In genomic region chr19:10565028-10565566, GRCh38 we compare ENCODE assay signal across 9 cellular contexts. TPM values are rescaled to one million over a fixed set of nuclear protein-coding genes. Genes with fewer than 3 reads are reported as not detected.
DNase-seq lines count a peak whose midpoint lies in the region; ATAC-seq and TF ChIP-seq lines count a peak whose summit lies in the region.
"Had no signal": no experiment of that assay in that cellular context is flagged by ENCODE, and none has a peak within 500 bp of the region (broad histone marks: within the 10 kb centered on the region; RNA-seq: fewer than 3 reads in every experiment).

No MANE protein-coding gene starts in this region.

- intact Hi-C loops in MCF 10A (cut with micrococcal nuclease): loop anchor here (5.0 kb wide), 1 partner anchor 143 kb away; the partner anchor contains the start of gene PDE4A

- peak overlapping the region; percentile 86 for H3K9ac ChIP-seq in HUES6 (ENCODE audit: low read length)

- H3K27ac ChIP-seq in HUES6 (ENCODE audit: low read depth, low read length): peak overlapping the region; percentile 62; the same call in 1 of the 2 replicates

- H3K4me3 Mint-ChIP-seq in T-helper 1 cell treated with Interleukin-12 subunit alpha and Interleukin-12 subunit beta and Interleukin-4 antibody, amounts not matched to agents 30 μg/mL and 1 μg/mL, for 36 hours: peak overlapping the region; percentile 99
- peak overlapping the region; percentile 96 for H3K4me3 Mint-ChIP-seq in MCF 10A (ENCODE audit: unreplicated experiment)

- no TSS peak for BruUV-seq in MCF 10A (replicated peaks; lab: Mats Ljungman, UMichigan)

- H3K27me3 Mint-ChIP-seq in T-helper 1 cell treated with Interleukin-12 subunit alpha and Interleukin-12 subunit beta and Interleukin-4 antibody, amounts not matched to agents 30 μg/mL and 1 μg/mL, for 36 hours (ENCODE audit: low read depth): no peaks in the 10 kb centered on the region
- no peaks in the 10 kb centered on the region for H3K27me3 Mint-ChIP-seq in MCF 10A (ENCODE audit: insufficient read depth, unreplicated experiment)

- POLR2A ChIA-PET in MCF 10A (lab: Yijun Ruan, JAX): interaction anchor here (0.7 to 5.4 kb wide), 6 partner anchors 10 to 162 kb away, joined by 3 to 23 read pairs (median 4); partner anchors contain the start of gene CDC37

- no peaks in the 10 kb centered on the region for H3K9me3 ChIP-seq in HUES6 (ENCODE audit: control insufficient read depth, insufficient read depth, low read depth, low read length)

- H3K4me1 Mint-ChIP-seq in T-helper 1 cell treated with Interleukin-12 subunit alpha and Interleukin-12 subunit beta and Interleukin-4 antibody, amounts not matched to agents 30 μg/mL and 1 μg/mL, for 36 hours (ENCODE audit: low read depth): peaks cover 37% of the 10 kb centered on the region
- peaks cover 31% of the 10 kb centered on the region for H3K4me1 Mint-ChIP-seq in MCF 10A (ENCODE audit: insufficient read depth, unreplicated experiment)

- peak overlapping the region; percentile 98 for H3K27ac Mint-ChIP-seq in T-helper 1 cell treated with Interleukin-12 subunit alpha and Interleukin-12 subunit beta and Interleukin-4 antibody, amounts not matched to agents 30 μg/mL and 1 μg/mL, for 36 hours
- peak overlapping the region; percentile 94 for H3K27ac Mint-ChIP-seq in MCF 10A (ENCODE audit: low read depth, unreplicated experiment)

- peaks cover 29% of the 10 kb centered on the region for H3K36me3 ChIP-seq in HUES6 (ENCODE audit: control insufficient read depth, insufficient read depth, low read length)

- no peak for ATAC-seq in HG03108 (IDR thresholded peaks at IDR 0.05; ENCODE audit: unreplicated experiment)

- peaks cover 39% of the 10 kb centered on the region for H3K36me3 Mint-ChIP-seq in T-helper 1 cell treated with Interleukin-12 subunit alpha and Interleukin-12 subunit beta and Interleukin-4 antibody, amounts not matched to agents 30 μg/mL and 1 μg/mL, for 36 hours (ENCODE audit: low read depth)
- H3K36me3 Mint-ChIP-seq in MCF 10A (ENCODE audit: insufficient read depth, unreplicated experiment): peaks cover 26% of the 10 kb centered on the region

- no peaks in the 10 kb centered on the region for H3K9me3 Mint-ChIP-seq in T-helper 1 cell treated with Interleukin-12 subunit alpha and Interleukin-12 subunit beta and Interleukin-4 antibody, amounts not matched to agents 30 μg/mL and 1 μg/mL, for 36 hours
- H3K9me3 Mint-ChIP-seq in MCF 10A (ENCODE audit: unreplicated experiment): no peaks in the 10 kb centered on the region

- CTCF ChIA-PET in MCF 10A (lab: Yijun Ruan, JAX): interaction anchor here (0.6 to 1.2 kb wide), 3 partner anchors 79 to 98 kb away, joined by 3 read pairs; no protein-coding TSS in a partner anchor

- peaks cover 15% of the 10 kb centered on the region; the same call in 1 of the 2 replicates for H3K4me1 ChIP-seq in HUES6 (ENCODE audit: control insufficient read depth, insufficient read depth, low read length)

- TF ChIP-seq CTCF in MCF 10A (IDR thresholded peaks at IDR 0.05; ENCODE audit: unreplicated experiment): no peak

- DNase-seq in COLO668 (lab: John Stamatoyannopoulos, UW; ENCODE audit: unreplicated experiment) (peak; percentile 65), MCF 10A (ENCODE audit: unreplicated experiment) (peak; percentile 43), islet precursor cell (peak; percentile 67), NCI-H2029 (lab: John Stamatoyannopoulos, UW) (no peak)
- DNase-seq in stimulated activated CD4-positive, alpha-beta T cell treated with anti-CD3 and anti-CD28 coated beads, Interleukin-2, amount 100 ng/mL, for 4 hours (ENCODE audit: low read depth): peak; percentile 45

- peaks cover 20% of the 10 kb centered on the region for H3K27me3 ChIP-seq in HUES6 (ENCODE audit: control insufficient read depth, insufficient read depth, low read length)

- H3K4me3 ChIP-seq in HUES6 (ENCODE audit: low read depth, low read length): peak overlapping the region; percentile 86

RNA-seq across cellular contexts. Expression of gene KRI1, which starts 0.7 kb away (rescaled TPM):
- total RNA-seq in MCF 10A (2022): 23.3 and 27.4 TPM in 2 replicates

RNA-seq across cellular contexts. Expression of gene CDKN2D, which starts 3.7 kb away (rescaled TPM):
- total RNA-seq in MCF 10A (2022): 2.5 and 2.6 TPM in 2 replicates

RNA-seq across cellular contexts. Expression of gene ATG4D, which starts 21.4 kb away (rescaled TPM):
- 22.6 and 36.8 TPM in 2 replicates for total RNA-seq in MCF 10A (2022)

RNA-seq across cellular contexts. Expression of gene AP1M2, which starts 22.0 kb away (rescaled TPM):
- 1.8 and 6.1 TPM in 2 replicates for total RNA-seq in MCF 10A (2022)
- total RNA-seq: T-helper 2 cell treated with Interferon-gamma antibody and Interleukin-4, amounts not matched to agents 100 ng/mL and 5 ng/mL, for 36 hours had no signal

RNA-seq across cellular contexts. Expression of gene S1PR5, which starts 47.9 kb away (rescaled TPM):
- not detected in 2 replicates for total RNA-seq in MCF 10A (2022)
- total RNA-seq: T-helper 2 cell treated with Interferon-gamma antibody and Interleukin-4, amounts not matched to agents 100 ng/mL and 5 ng/mL, for 36 hours had no signal
